1 cellular context compared by ENCODE assay signal in the genomic region with DNA sequence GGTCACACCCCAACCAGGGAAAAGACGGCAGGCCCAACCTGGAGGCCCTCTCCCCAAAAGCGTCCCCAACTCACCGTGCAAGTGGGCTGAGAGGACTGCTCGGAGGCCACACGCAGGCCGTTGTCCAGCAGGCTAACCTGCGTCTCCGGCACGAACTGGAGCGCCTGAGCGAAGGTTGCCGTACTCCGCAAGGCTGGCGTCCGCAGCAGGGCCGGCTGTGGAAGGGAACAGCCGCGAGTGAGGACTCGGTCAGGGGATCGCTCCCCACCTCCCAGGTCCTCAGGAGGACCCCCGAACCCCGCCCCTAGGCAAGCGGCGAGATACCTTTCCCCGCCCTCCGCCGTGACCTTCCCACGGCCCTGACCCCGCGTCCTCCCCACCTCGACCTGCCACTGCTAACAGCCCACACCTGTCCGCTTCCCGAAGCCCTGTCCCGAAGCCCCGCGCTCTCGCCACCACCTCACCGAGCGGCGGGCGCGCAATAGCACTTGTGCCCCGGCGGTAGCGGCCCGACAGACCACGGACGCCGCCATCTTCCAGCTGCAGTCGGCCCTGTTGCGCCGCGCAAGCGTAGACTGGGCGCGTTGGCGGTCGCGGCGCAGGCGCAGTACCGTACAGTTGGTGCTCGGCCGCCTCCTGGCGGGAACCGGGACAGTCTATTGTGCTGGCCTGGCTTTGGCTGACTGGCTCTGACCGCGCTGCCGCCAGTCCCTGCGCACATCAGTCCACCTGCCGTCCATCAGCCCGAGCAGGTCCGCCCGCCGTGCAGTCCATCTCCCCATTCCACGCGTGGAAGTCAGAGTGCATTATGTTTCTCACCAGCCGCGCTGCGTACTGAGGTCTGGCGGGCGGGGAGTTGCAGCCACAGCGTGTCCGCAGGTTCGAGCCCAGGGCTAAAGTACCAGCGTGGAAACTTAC.
A peak's percentile ranks its signal among the peaks of the same experiment; 100 is the strongest.
TF ChIP-seq lines count a peak whose summit lies in the region.

Gene UQCRC1, minus strand, starts transcription at position 559 of the 918 bp plus-strand sequence. Its CDS starts 26 bp downstream, at position 533.

TF ChIP-seq in K562, 482 proteins besides CTCF, POLR2A, EP300 and RAD21 (continued from another document and continues in another):
- TF ChIP-seq HBP1 (CRISPR knock-in tag; IDR thresholded peaks at IDR 0.05) = 0 out of 2 replicates have a peak, but pooled peaks have one; percentile 44
- peak; percentile 85 for TF ChIP-seq TAF9B (IDR thresholded peaks at IDR 0.05; ENCODE audit: partially characterized antibody)
- TF ChIP-seq NKRF (IDR thresholded peaks at IDR 0.05; ENCODE audit: borderline replicate concordance) = peak; percentile 65; the same call in 1 of the 2 replicates
- TF ChIP-seq U2AF1 (optimal IDR thresholded peaks at IDR 0.05; ENCODE audit: low read depth, low read length) = no peak
- peak; percentile 97 for TF ChIP-seq RBBP5 (IDR thresholded peaks at IDR 0.05; ENCODE audit: borderline replicate concordance, insufficient read depth, low read length, poor library complexity, severe bottlenecking)
- TF ChIP-seq ZC3H11A (IDR thresholded peaks at IDR 0.05; ENCODE audit: low read depth, low read length) = no peak
- TF ChIP-seq, protein P1, sequence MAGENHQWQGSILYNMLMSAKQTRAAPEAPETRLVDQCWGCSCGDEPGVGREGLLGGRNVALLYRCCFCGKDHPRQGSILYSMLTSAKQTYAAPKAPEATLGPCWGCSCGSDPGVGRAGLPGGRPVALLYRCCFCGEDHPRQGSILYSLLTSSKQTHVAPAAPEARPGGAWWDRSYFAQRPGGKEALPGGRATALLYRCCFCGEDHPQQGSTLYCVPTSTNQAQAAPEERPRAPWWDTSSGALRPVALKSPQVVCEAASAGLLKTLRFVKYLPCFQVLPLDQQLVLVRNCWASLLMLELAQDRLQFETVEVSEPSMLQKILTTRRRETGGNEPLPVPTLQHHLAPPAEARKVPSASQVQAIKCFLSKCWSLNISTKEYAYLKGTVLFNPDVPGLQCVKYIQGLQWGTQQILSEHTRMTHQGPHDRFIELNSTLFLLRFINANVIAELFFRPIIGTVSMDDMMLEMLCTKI (IDR thresholded peaks at IDR 0.05; ENCODE audit: partially characterized antibody) = no peak
- no peak for TF ChIP-seq FIP1L1 (IDR thresholded peaks at IDR 0.05; ENCODE audit: low read depth, low read length, poor library complexity, severe bottlenecking)
- TF ChIP-seq PML (IDR thresholded peaks at IDR 0.05; ENCODE audit: low read length) = peak; percentile 59
- TF ChIP-seq KDM2B (CRISPR knock-in tag; IDR thresholded peaks at IDR 0.05) = no peak
- TF ChIP-seq TAL1 (IDR thresholded peaks at IDR 0.05) = no peak
- TF ChIP-seq TSC22D4 (tag; IDR thresholded peaks at IDR 0.05) = no peak
- peak; percentile 95 for TF ChIP-seq PHF8 (IDR thresholded peaks at IDR 0.05; ENCODE audit: borderline replicate concordance, low read length)
- no peak for TF ChIP-seq GATA2 (CRISPR knock-in tag; IDR thresholded peaks at IDR 0.05)
- no peak for TF ChIP-seq RAD51 (IDR thresholded peaks at IDR 0.05; ENCODE audit: borderline replicate concordance, low read depth)
- TF ChIP-seq, protein P2, sequence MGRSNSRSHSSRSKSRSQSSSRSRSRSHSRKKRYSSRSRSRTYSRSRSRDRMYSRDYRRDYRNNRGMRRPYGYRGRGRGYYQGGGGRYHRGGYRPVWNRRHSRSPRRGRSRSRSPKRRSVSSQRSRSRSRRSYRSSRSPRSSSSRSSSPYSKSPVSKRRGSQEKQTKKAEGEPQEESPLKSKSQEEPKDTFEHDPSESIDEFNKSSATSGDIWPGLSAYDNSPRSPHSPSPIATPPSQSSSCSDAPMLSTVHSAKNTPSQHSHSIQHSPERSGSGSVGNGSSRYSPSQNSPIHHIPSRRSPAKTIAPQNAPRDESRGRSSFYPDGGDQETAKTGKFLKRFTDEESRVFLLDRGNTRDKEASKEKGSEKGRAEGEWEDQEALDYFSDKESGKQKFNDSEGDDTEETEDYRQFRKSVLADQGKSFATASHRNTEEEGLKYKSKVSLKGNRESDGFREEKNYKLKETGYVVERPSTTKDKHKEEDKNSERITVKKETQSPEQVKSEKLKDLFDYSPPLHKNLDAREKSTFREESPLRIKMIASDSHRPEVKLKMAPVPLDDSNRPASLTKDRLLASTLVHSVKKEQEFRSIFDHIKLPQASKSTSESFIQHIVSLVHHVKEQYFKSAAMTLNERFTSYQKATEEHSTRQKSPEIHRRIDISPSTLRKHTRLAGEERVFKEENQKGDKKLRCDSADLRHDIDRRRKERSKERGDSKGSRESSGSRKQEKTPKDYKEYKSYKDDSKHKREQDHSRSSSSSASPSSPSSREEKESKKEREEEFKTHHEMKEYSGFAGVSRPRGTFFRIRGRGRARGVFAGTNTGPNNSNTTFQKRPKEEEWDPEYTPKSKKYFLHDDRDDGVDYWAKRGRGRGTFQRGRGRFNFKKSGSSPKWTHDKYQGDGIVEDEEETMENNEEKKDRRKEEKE (IDR thresholded peaks at IDR 0.05; ENCODE audit: borderline replicate concordance in 1 of 2, control insufficient read depth in 1 of 2, low read depth in 2 of 2, low read length in 1 of 2) = no peak
- TF ChIP-seq FOXK1 (CRISPR knock-in tag; IDR thresholded peaks at IDR 0.05; ENCODE audit: borderline replicate concordance) = no peak
- TF ChIP-seq TCF3 (CRISPR knock-in tag; IDR thresholded peaks at IDR 0.05) = peak; percentile 24; the same call in 1 of the 2 replicates
- no peak for TF ChIP-seq RFX7 (CRISPR knock-in tag; IDR thresholded peaks at IDR 0.05)
- TF ChIP-seq ZNF764 (CRISPR knock-in tag; IDR thresholded peaks at IDR 0.05; ENCODE audit: low read depth) = 0 out of 2 replicates have a peak, but pooled peaks have one; percentile 41
- no peak for TF ChIP-seq ZNF3 (CRISPR knock-in tag; IDR thresholded peaks at IDR 0.05)
- TF ChIP-seq TAF1 (IDR thresholded peaks at IDR 0.05; ENCODE audit: control insufficient read depth, extremely low read depth, insufficient read depth, low read length, severe bottlenecking) = peak; percentile 92
- peak; percentile 97 for TF ChIP-seq RBFOX2 (IDR thresholded peaks at IDR 0.05; ENCODE audit: low read depth, low read length)
- no peak for TF ChIP-seq KHSRP (IDR thresholded peaks at IDR 0.05)
- peak; percentile 97 for TF ChIP-seq POLR2G (IDR thresholded peaks at IDR 0.05; ENCODE audit: low read depth, low read length)
- no peak for TF ChIP-seq HMG20B (CRISPR knock-in tag; IDR thresholded peaks at IDR 0.05)
- TF ChIP-seq, protein P3, sequence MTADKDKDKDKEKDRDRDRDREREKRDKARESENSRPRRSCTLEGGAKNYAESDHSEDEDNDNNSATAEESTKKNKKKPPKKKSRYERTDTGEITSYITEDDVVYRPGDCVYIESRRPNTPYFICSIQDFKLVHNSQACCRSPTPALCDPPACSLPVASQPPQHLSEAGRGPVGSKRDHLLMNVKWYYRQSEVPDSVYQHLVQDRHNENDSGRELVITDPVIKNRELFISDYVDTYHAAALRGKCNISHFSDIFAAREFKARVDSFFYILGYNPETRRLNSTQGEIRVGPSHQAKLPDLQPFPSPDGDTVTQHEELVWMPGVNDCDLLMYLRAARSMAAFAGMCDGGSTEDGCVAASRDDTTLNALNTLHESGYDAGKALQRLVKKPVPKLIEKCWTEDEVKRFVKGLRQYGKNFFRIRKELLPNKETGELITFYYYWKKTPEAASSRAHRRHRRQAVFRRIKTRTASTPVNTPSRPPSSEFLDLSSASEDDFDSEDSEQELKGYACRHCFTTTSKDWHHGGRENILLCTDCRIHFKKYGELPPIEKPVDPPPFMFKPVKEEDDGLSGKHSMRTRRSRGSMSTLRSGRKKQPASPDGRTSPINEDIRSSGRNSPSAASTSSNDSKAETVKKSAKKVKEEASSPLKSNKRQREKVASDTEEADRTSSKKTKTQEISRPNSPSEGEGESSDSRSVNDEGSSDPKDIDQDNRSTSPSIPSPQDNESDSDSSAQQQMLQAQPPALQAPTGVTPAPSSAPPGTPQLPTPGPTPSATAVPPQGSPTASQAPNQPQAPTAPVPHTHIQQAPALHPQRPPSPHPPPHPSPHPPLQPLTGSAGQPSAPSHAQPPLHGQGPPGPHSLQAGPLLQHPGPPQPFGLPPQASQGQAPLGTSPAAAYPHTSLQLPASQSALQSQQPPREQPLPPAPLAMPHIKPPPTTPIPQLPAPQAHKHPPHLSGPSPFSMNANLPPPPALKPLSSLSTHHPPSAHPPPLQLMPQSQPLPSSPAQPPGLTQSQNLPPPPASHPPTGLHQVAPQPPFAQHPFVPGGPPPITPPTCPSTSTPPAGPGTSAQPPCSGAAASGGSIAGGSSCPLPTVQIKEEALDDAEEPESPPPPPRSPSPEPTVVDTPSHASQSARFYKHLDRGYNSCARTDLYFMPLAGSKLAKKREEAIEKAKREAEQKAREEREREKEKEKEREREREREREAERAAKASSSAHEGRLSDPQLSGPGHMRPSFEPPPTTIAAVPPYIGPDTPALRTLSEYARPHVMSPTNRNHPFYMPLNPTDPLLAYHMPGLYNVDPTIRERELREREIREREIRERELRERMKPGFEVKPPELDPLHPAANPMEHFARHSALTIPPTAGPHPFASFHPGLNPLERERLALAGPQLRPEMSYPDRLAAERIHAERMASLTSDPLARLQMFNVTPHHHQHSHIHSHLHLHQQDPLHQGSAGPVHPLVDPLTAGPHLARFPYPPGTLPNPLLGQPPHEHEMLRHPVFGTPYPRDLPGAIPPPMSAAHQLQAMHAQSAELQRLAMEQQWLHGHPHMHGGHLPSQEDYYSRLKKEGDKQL (CRISPR knock-in tag; IDR thresholded peaks at IDR 0.05; ENCODE audit: borderline replicate concordance) = no peak; the same call in 1 of the 2 replicates
- TF ChIP-seq FOXA1 (IDR thresholded peaks at IDR 0.05; ENCODE audit: borderline replicate concordance) = no peak
- TF ChIP-seq FOXP4 (CRISPR knock-in tag; IDR thresholded peaks at IDR 0.05; ENCODE audit: borderline replicate concordance) = no peak
- no peak for TF ChIP-seq RUNX1 (IDR thresholded peaks at IDR 0.05; ENCODE audit: low read depth)
- no peak for TF ChIP-seq FOS (IDR thresholded peaks at IDR 0.05; ENCODE audit: extremely low read depth, insufficient read length)
- no peak for TF ChIP-seq TFAM (CRISPR knock-in tag; conservative IDR thresholded peaks at IDR 0.05)
- peak; percentile 58 for TF ChIP-seq MAX (CRISPR knock-in tag; IDR thresholded peaks at IDR 0.05)
- no peak for TF ChIP-seq PRMT5 (CRISPR knock-in tag; IDR thresholded peaks at IDR 0.05)
- TF ChIP-seq, protein P4, sequence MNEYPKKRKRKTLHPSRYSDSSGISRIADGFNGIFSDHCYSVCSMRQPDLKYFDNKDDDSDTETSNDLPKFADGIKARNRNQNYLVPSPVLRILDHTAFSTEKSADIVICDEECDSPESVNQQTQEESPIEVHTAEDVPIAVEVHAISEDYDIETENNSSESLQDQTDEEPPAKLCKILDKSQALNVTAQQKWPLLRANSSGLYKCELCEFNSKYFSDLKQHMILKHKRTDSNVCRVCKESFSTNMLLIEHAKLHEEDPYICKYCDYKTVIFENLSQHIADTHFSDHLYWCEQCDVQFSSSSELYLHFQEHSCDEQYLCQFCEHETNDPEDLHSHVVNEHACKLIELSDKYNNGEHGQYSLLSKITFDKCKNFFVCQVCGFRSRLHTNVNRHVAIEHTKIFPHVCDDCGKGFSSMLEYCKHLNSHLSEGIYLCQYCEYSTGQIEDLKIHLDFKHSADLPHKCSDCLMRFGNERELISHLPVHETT (CRISPR knock-in tag; conservative IDR thresholded peaks at IDR 0.05 in 1 of 2, IDR thresholded peaks at IDR 0.05 in 1 of 2) = no peak
- no peak for TF ChIP-seq CEBPG (CRISPR knock-in tag; IDR thresholded peaks at IDR 0.05)
- no peak for TF ChIP-seq CEBPG (tag; conservative IDR thresholded peaks at IDR 0.05 in 1 of 2, IDR thresholded peaks at IDR 0.05 in 1 of 2)
- TF ChIP-seq SIRT6 (IDR thresholded peaks at IDR 0.05; ENCODE audit: low read depth, low read length) = no peak
- no peak for TF ChIP-seq HDAC2 (IDR thresholded peaks at IDR 0.05)
- no peak for TF ChIP-seq PTRF (tag; IDR thresholded peaks at IDR 0.05)
- no peak for TF ChIP-seq COPS2 (conservative IDR thresholded peaks at IDR 0.05)
- no peak for TF ChIP-seq ZNF695 (CRISPR knock-in tag; IDR thresholded peaks at IDR 0.05)
